Comparison of ENCODE assay signal across 16 cellular contexts in the genomic region with DNA sequence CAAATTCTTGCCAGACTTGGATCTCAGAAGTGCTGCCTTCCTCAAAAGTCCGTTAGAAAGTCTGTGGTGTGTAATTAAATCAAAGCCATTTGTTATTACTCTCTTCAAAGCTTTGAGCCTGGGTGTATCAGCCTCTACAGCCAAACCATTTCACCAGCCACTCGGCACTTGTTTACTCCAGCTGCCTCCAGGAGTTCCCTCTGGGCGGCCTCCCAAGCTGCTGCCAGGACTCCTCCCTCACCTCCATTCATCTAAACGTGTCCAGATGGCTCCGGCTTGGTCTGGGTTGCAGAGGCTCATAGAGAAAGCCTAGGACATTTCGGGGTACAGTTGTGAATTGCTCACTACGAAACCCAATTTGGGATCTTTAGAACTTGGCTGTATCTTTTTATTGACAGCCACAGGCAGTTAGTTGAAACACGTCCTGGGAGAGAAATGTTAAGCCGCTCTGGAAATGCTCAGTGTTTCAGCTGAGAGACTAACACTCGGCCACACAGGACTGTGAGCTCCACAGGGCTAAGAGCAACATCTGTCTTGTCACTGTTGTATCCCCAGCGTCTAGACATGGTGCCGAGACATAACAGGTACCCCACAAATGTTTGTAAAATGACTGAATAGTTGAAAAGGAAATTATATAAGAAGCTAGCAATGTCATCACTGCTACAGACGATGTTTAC.
DNase-seq lines count a peak whose midpoint lies in the region; ATAC-seq and TF ChIP-seq lines count a peak whose summit lies in the region.
"Had no signal": no experiment of that assay in that cellular context is flagged by ENCODE, and none has a peak within 500 bp of the region (broad histone marks: within the 10 kb centered on the region; RNA-seq: fewer than 3 reads in every experiment).

No MANE protein-coding gene starts in this region.

- no peak overlapping the region for H3K4me3 ChIP-seq in hepatocyte
- H3K4me3 ChIP-seq in upper lobe of right lung = no peak overlapping the region
- H3K4me3 ChIP-seq: K562, uterus had no signal

- no peaks in the 10 kb centered on the region for H3K9me3 ChIP-seq in hepatocyte (ENCODE audit: low read depth)
- H3K9me3 ChIP-seq in upper lobe of right lung = no peaks in the 10 kb centered on the region
- H3K9me3 ChIP-seq: uterus had no signal

- no peak overlapping the region for H3K4me2 ChIP-seq in hepatocyte

- H3K36me3 ChIP-seq in hepatocyte (replicated peaks; ENCODE audit: insufficient read depth, low read depth) (no peaks in the 10 kb centered on the region), upper lobe of right lung (no peaks in the 10 kb centered on the region)
- H3K36me3 ChIP-seq: uterus had no signal

- H4K20me1 ChIP-seq in hepatocyte (ENCODE audit: insufficient read depth, poor library complexity, severe bottlenecking) = no peaks in the 10 kb centered on the region

- intact Hi-C loops in upper lobe of right lung (cut with DNase I) = no loop called here

- no peaks in the 10 kb centered on the region for H3K79me2 ChIP-seq in hepatocyte

- no peak overlapping the region for H2AFZ ChIP-seq in hepatocyte

- H3K27ac ChIP-seq in hepatocyte (peak overlapping the region; percentile 26), upper lobe of right lung (no peak overlapping the region)
- H3K27ac ChIP-seq: foreskin keratinocyte, uterus had no signal

- H3K27me3 ChIP-seq in hepatocyte (no peaks in the 10 kb centered on the region), upper lobe of right lung (no peaks in the 10 kb centered on the region)
- H3K27me3 ChIP-seq: foreskin keratinocyte, uterus had no signal

- 58% methylated on average over 13 of the region's 13 CpGs for WGBS in hepatocyte (ENCODE audit: low lambda C conversion rate, missing lambda C conversion rate)

- DNase-seq in SIG-M5 treated with dmso at 0.1 percent for 504 hours (lab: John Stamatoyannopoulos, UW; ENCODE audit: unreplicated experiment) = peak; percentile 52
- no peak for DNase-seq in SIG-M5 (lab: John Stamatoyannopoulos, UW)
- peak; percentile 51 for DNase-seq in hepatocyte (ENCODE audit: low spot score)
- no peak for DNase-seq in upper lobe of right lung
- no peak for DNase-seq in NCI-H1930 (lab: John Stamatoyannopoulos, UW)
- no peak for DNase-seq in SKM-1 treated with dmso at 0.1 percent for 144 hours (lab: John Stamatoyannopoulos, UW; ENCODE audit: unreplicated experiment)
- DNase-seq: activated naive CD8-positive, alpha-beta T cell treated with anti-CD3 and anti-CD28 coated beads, Interleukin-2, amount 10 ng/mL, durations not matched to agents 7 days and 5 days; cortex of kidney; foreskin keratinocyte; kidney glomerular epithelial cell; NCI-H345; stimulated activated CD4-positive, alpha-beta T cell treated with anti-CD3 and anti-CD28 coated beads, Interleukin-12 subunit alpha, Interleukin-12 subunit beta, amount 100 ng/mL, for 4 hours had no signal

- TF ChIP-seq CTCF in hepatocyte (IDR thresholded peaks at IDR 0.05; ENCODE audit: poor library complexity) (no peak), upper lobe of right lung (IDR thresholded peaks at IDR 0.05) (no peak)

- H3K4me1 ChIP-seq in hepatocyte (ENCODE audit: insufficient read depth) (peaks cover 18% of the 10 kb centered on the region), upper lobe of right lung (no peaks in the 10 kb centered on the region)
- H3K4me1 ChIP-seq: foreskin keratinocyte, uterus had no signal

- no peaks in the 10 kb centered on the region for H3K9me2 ChIP-seq in hepatocyte (replicated peaks; ENCODE audit: insufficient read depth)

- ATAC-seq in upper lobe of right lung (peak; percentile 54), GM19397 (IDR thresholded peaks at IDR 0.05; ENCODE audit: unreplicated experiment) (no peak)
- ATAC-seq: foreskin keratinocyte, K562 had no signal

TF ChIP-seq in PFSK-1, 5 proteins besides CTCF, POLR2A, EP300 and RAD21:
- TF ChIP-seq SIN3A (IDR thresholded peaks at IDR 0.05; ENCODE audit: borderline replicate concordance, insufficient read depth, low read length) (no peak), FOXP2 (optimal IDR thresholded peaks at IDR 0.05; ENCODE audit: borderline replicate concordance, extremely low read depth, extremely low read length, insufficient read depth) (peak; percentile 81)

Comparison
In these comparisons a context has a peak if more than half of its experiments do, and no peak if none do; other contexts are left out.
1. DNase-seq: peak in SIG-M5 treated with dmso at 0.1 percent for 504 hours (single experiment) and hepatocyte (single experiment); none in SIG-M5 (single experiment), upper lobe of right lung (single experiment), NCI-H1930 (0 of 2) and SKM-1 treated with dmso at 0.1 percent for 144 hours (single experiment).